Comparison of ENCODE assay signal across 1 cellular context in the genomic region with DNA sequence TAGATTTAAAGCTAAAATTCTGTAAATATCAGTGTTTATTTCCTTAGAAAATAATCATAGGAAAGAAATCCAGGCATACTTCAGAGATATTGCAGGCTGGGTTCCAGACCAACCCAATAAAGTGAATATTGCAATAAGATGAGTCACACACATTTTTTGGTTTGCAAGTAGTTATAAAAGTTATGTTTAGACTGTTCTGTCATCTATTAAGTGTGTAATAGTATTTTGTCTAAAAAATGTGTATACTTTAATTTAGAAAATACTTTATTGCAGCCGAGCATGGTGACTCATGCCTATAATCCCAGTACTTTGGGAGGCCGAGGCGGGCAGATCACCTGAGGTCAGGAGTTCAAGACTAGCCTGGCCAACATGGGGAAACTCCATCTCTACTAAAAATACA.
TF ChIP-seq lines count a peak whose summit lies in the region.

No MANE protein-coding gene starts in this region.

TF ChIP-seq in SK-N-SH, 30 proteins besides CTCF, POLR2A, EP300 and RAD21 (continued from another document):
- TF ChIP-seq, protein P1, sequence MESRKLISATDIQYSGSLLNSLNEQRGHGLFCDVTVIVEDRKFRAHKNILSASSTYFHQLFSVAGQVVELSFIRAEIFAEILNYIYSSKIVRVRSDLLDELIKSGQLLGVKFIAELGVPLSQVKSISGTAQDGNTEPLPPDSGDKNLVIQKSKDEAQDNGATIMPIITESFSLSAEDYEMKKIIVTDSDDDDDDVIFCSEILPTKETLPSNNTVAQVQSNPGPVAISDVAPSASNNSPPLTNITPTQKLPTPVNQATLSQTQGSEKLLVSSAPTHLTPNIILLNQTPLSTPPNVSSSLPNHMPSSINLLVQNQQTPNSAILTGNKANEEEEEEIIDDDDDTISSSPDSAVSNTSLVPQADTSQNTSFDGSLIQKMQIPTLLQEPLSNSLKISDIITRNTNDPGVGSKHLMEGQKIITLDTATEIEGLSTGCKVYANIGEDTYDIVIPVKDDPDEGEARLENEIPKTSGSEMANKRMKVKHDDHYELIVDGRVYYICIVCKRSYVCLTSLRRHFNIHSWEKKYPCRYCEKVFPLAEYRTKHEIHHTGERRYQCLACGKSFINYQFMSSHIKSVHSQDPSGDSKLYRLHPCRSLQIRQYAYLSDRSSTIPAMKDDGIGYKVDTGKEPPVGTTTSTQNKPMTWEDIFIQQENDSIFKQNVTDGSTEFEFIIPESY (IDR thresholded peaks at IDR 0.05; ENCODE audit: borderline replicate concordance, low read depth), result no peak
- TF ChIP-seq ELF1 (IDR thresholded peaks at IDR 0.05), result no peak
- peak; percentile 69 for TF ChIP-seq TCF12 (IDR thresholded peaks at IDR 0.05)
- peak; percentile 66; the same call in 1 of the 2 replicates for TF ChIP-seq TEAD4 (IDR thresholded peaks at IDR 0.05; ENCODE audit: borderline replicate concordance, insufficient read depth)
- TF ChIP-seq GATA2 (CRISPR knock-in tag; IDR thresholded peaks at IDR 0.05), result no peak
- no peak for TF ChIP-seq NRF1 (IDR thresholded peaks at IDR 0.05; ENCODE audit: low read depth, low read length)
- no peak for TF ChIP-seq SMC3 (IDR thresholded peaks at IDR 0.05; ENCODE audit: low read depth, low read length)
- TF ChIP-seq, protein P2, sequence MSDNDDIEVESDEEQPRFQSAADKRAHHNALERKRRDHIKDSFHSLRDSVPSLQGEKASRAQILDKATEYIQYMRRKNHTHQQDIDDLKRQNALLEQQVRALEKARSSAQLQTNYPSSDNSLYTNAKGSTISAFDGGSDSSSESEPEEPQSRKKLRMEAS (IDR thresholded peaks at IDR 0.05; ENCODE audit: low read depth), result no peak
- TF ChIP-seq USF2 (IDR thresholded peaks at IDR 0.05; ENCODE audit: borderline replicate concordance, low read depth, low read length), result no peak
- TF ChIP-seq MEF2A (IDR thresholded peaks at IDR 0.05; ENCODE audit: borderline replicate concordance, low read depth), result peak; percentile 79
- TF ChIP-seq FOXJ3 (CRISPR knock-in tag; IDR thresholded peaks at IDR 0.05), result no peak
